Comparison of ENCODE assay signal across 10 cellular contexts in the genomic region with DNA sequence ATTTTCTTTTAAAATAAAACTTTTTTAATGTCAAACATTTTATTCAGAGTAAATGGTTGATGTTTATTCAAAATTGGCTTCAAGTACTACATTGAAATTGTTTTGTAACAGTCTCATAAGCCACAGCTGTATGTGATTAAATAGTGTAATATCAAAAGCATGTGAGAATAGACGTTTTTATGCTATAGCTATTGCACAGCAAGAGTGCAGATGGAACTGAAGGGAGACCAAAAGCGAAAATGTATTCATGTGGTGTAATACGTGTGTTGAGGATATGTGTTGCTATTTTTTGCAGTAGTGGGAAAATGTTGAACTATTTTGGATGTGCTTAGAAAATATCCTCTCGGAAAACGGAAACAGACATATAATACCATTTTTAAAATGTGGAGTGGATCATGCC. TPM values are rescaled to one million over a fixed set of nuclear protein-coding genes. Genes with fewer than 3 reads are reported as not detected.
DNase-seq lines count a peak whose midpoint lies in the region; ATAC-seq and TF ChIP-seq lines count a peak whose summit lies in the region.
"Had no signal": no experiment of that assay in that cellular context is flagged by ENCODE, and none has a peak within 500 bp of the region (broad histone marks: within the 10 kb centered on the region; RNA-seq: fewer than 3 reads in every experiment).

No MANE protein-coding gene starts in this region.

- ATAC-seq in GM18873 (IDR thresholded peaks at IDR 0.05; ENCODE audit: low FRiP score, unreplicated experiment) (no peak), HG02973 (IDR thresholded peaks at IDR 0.05; ENCODE audit: unreplicated experiment) (no peak)

- H3K4me3 ChIP-seq in HEK293 (ENCODE audit: low read depth, low read length) (no peak overlapping the region), hepatocyte (no peak overlapping the region), thyroid gland (replicated peaks in 1 of 3) (no peak overlapping the region)

- H3K27ac ChIP-seq in HEK293 (ENCODE audit: extremely low read depth, low read depth, low read length) (no peak overlapping the region), hepatocyte (peak overlapping the region; percentile 63), thyroid gland (peak overlapping the region; percentile 86 to 96 (median 92))

- H3K27me3 ChIP-seq in hepatocyte, result no peaks in the 10 kb centered on the region
- H3K27me3 ChIP-seq in thyroid gland, result no peaks in the 10 kb centered on the region

- no peaks in the 10 kb centered on the region for H3K36me3 ChIP-seq in HEK293 (ENCODE audit: control insufficient read depth in 2 of 2, insufficient read depth in 1 of 2, low read length in 2 of 2)
- H3K36me3 ChIP-seq in hepatocyte (replicated peaks; ENCODE audit: insufficient read depth, low read depth), result no peaks in the 10 kb centered on the region
- H3K36me3 ChIP-seq in thyroid gland, result no peaks in the 10 kb centered on the region

- DNase-seq in MCF 10A (ENCODE audit: unreplicated experiment), result peak; percentile 66
- no peak for DNase-seq in hepatocyte (ENCODE audit: low spot score)
- DNase-seq in thyroid gland, result no peak
- DNase-seq in HuH-7 (ENCODE audit: low spot score), result no peak
- no peak for DNase-seq in activated naive CD4-positive, alpha-beta T cell treated with anti-CD3 and anti-CD28 coated beads, Interleukin-2, amount 50 U/mL, for 16 hours
- DNase-seq: aorta, Karpas-422 had no signal

- 73% methylated on average over 5 of the region's 5 CpGs for WGBS in hepatocyte (ENCODE audit: low lambda C conversion rate, missing lambda C conversion rate)
- WGBS in thyroid gland, 2 donors, result 62 to 71% methylated on average over 5 of the region's 5 CpGs

- intact Hi-C loops in MCF 10A (cut with micrococcal nuclease) (loop anchor here (10.0 kb wide), 2 partner anchors 728 to 1468 kb away; no protein-coding TSS in a partner anchor), thyroid gland (cut with DNase I) (no loop called here)

- no peaks in the 10 kb centered on the region for H3K27me3 Mint-ChIP-seq in MCF 10A (ENCODE audit: insufficient read depth, unreplicated experiment)

- H3K9me2 ChIP-seq in hepatocyte (replicated peaks; ENCODE audit: insufficient read depth), result no peaks in the 10 kb centered on the region

- H3K9me3 Mint-ChIP-seq in MCF 10A (ENCODE audit: unreplicated experiment), result no peaks in the 10 kb centered on the region

- peaks cover 93% of the 10 kb centered on the region for H3K79me2 ChIP-seq in hepatocyte

- H3K4me1 Mint-ChIP-seq in MCF 10A (ENCODE audit: insufficient read depth, unreplicated experiment), result peaks cover 28% of the 10 kb centered on the region

- H3K4me3 Mint-ChIP-seq in MCF 10A (ENCODE audit: unreplicated experiment), result peak overlapping the region; percentile 79

- H3K27ac Mint-ChIP-seq in MCF 10A (ENCODE audit: low read depth, unreplicated experiment), result peak overlapping the region; percentile 85

- CTCF ChIA-PET in HEK293 (lab: Yijun Ruan, JAX), result interaction anchor here (0.6 kb wide), 1 partner anchor 621 kb away, joined by 3 read pairs; no protein-coding TSS in a partner anchor
- CTCF ChIA-PET in MCF 10A (lab: Yijun Ruan, JAX), result interaction anchor here (0.8 kb wide), 1 partner anchor 467 kb away, joined by 4 read pairs; no protein-coding TSS in a partner anchor

- POLR2A ChIA-PET in HEK293 (lab: Yijun Ruan, JAX) (no interaction called here), MCF 10A (lab: Yijun Ruan, JAX) (interaction anchor here (0.7 to 13.9 kb wide), 5 partner anchors 46 to 473 kb away, joined by 3 to 184 read pairs (median 3); no protein-coding TSS in a partner anchor)

- TF ChIP-seq POLR2A in thyroid gland (IDR thresholded peaks at IDR 0.05), result no peak

- BruUV-seq in MCF 10A (replicated peaks; lab: Mats Ljungman, UMichigan), result no TSS peak

- H4K20me1 ChIP-seq in hepatocyte (ENCODE audit: insufficient read depth, poor library complexity, severe bottlenecking), result no peaks in the 10 kb centered on the region

- H3K4me1 ChIP-seq in HEK293 (ENCODE audit: control insufficient read depth, insufficient read depth, low read length) (peaks cover 5% of the 10 kb centered on the region; the same call in 1 of the 2 replicates), hepatocyte (ENCODE audit: insufficient read depth) (no peaks in the 10 kb centered on the region), thyroid gland (peaks cover 14 to 32% of the 10 kb centered on the region in 2 donors)

- no peak overlapping the region for H2AFZ ChIP-seq in hepatocyte

- H3K9me3 ChIP-seq in HEK293 (ENCODE audit: control insufficient read depth, insufficient read depth, low read depth, low read length), result no peaks in the 10 kb centered on the region
- no peaks in the 10 kb centered on the region for H3K9me3 ChIP-seq in hepatocyte (ENCODE audit: low read depth)
- no peaks in the 10 kb centered on the region for H3K9me3 ChIP-seq in thyroid gland

- H3K4me2 ChIP-seq in hepatocyte, result peak overlapping the region; percentile 76

- H3K36me3 Mint-ChIP-seq in MCF 10A (ENCODE audit: insufficient read depth, unreplicated experiment), result no peaks in the 10 kb centered on the region

- TF ChIP-seq CTCF in HEK293 (tag by site-specific recombination; IDR thresholded peaks at IDR 0.05) (no peak), MCF 10A (IDR thresholded peaks at IDR 0.05; ENCODE audit: unreplicated experiment) (no peak), hepatocyte (IDR thresholded peaks at IDR 0.05; ENCODE audit: poor library complexity) (no peak), thyroid gland (IDR thresholded peaks at IDR 0.05) (no peak)

TF ChIP-seq in HEK293, 187 proteins besides CTCF, POLR2A, EP300 and RAD21:
- TF ChIP-seq ZNF146 (tag by site-specific recombination; IDR thresholded peaks at IDR 0.05) (no peak), ZNF23 (tag by site-specific recombination; IDR thresholded peaks at IDR 0.05; ENCODE audit: borderline replicate concordance) (no peak)
- TF ChIP-seq, protein P1, sequence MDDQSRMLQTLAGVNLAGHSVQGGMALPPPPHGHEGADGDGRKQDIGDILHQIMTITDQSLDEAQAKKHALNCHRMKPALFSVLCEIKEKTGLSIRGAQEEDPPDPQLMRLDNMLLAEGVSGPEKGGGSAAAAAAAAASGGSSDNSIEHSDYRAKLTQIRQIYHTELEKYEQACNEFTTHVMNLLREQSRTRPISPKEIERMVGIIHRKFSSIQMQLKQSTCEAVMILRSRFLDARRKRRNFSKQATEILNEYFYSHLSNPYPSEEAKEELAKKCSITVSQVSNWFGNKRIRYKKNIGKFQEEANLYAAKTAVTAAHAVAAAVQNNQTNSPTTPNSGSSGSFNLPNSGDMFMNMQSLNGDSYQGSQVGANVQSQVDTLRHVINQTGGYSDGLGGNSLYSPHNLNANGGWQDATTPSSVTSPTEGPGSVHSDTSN (CRISPR knock-in tag; IDR thresholded peaks at IDR 0.05), result no peak
- TF ChIP-seq, protein P2, sequence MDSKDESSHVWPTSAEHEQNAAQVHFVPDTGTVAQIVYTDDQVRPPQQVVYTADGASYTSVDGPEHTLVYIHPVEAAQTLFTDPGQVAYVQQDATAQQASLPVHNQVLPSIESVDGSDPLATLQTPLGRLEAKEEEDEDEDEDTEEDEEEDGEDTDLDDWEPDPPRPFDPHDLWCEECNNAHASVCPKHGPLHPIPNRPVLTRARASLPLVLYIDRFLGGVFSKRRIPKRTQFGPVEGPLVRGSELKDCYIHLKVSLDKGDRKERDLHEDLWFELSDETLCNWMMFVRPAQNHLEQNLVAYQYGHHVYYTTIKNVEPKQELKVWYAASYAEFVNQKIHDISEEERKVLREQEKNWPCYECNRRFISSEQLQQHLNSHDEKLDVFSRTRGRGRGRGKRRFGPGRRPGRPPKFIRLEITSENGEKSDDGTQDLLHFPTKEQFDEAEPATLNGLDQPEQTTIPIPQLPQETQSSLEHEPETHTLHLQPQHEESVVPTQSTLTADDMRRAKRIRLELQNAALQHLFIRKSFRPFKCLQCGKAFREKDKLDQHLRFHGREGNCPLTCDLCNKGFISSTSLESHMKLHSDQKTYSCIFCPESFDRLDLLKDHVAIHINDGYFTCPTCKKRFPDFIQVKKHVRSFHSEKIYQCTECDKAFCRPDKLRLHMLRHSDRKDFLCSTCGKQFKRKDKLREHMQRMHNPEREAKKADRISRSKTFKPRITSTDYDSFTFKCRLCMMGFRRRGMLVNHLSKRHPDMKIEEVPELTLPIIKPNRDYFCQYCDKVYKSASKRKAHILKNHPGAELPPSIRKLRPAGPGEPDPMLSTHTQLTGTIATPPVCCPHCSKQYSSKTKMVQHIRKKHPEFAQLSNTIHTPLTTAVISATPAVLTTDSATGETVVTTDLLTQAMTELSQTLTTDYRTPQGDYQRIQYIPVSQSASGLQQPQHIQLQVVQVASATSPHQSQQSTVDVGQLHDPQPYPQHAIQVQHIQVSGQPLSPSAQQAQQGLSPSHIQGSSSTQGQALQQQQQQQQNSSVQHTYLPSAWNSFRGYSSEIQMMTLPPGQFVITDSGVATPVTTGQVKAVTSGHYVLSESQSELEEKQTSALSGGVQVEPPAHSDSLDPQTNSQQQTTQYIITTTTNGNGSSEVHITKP (tag by site-specific recombination; IDR thresholded peaks at IDR 0.05), result peak; percentile 61

RNA-seq across cellular contexts. Expression of a gene that starts 6.0 kb away (rescaled TPM):
- total RNA-seq in MCF 10A (2022) (65.5 and 74.2 TPM in 2 replicates), hepatocyte (31.4 and 37.1 TPM in 2 replicates), thyroid gland (100 to 1,000 TPM; 116 to 171 (median 152) TPM)
- polyA plus RNA-seq in hepatocyte, result 32.6 and 34.9 TPM in 2 replicates
